In the genomic region with DNA sequence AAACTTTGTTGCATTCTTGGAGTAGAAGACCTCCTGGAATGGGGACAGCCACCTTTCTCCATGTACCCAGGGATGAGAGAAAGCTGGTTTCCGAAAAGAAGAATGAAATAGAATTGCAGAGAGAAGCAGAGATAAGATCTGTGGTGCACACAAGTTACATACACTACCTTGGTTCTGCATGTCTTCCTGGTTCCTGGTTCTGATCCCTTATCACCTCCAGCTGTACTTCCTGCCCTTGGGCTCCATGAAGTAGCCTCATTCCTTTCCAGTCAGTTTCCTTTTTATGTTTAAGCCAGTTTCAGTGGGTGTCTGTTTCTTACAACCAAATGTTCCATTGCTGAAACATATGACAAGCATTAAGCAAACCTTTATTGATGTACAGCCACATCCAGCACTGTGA, we compare ENCODE assay signal across 18 cellular contexts.
A peak's percentile ranks its signal among the peaks of the same experiment; 100 is the strongest.
DNase-seq lines count a peak whose midpoint lies in the region; ATAC-seq and TF ChIP-seq lines count a peak whose summit lies in the region.
"Had no signal": no experiment of that assay in that cellular context is flagged by ENCODE, and none has a peak within 500 bp of the region (broad histone marks: within the 10 kb centered on the region; RNA-seq: fewer than 3 reads in every experiment).

No MANE protein-coding gene starts in this region.

- no TSS peak for BruUV-seq in OCI-LY7 (replicated peaks; lab: Mats Ljungman, UMichigan)

- H3K9me3 ChIP-seq in SK-N-SH (no peaks in the 10 kb centered on the region), OCI-LY7 (ENCODE audit: low read length) (no peaks in the 10 kb centered on the region), stomach (no peaks in the 10 kb centered on the region), smooth muscle cell (replicated peaks; ENCODE audit: low read depth) (no peaks in the 10 kb centered on the region)
- H3K9me3 ChIP-seq: BE2C had no signal

- H3K27me3 ChIP-seq in SK-N-SH (ENCODE audit: insufficient read depth) = no peaks in the 10 kb centered on the region
- H3K27me3 ChIP-seq in stomach = no peaks in the 10 kb centered on the region
- H3K27me3 ChIP-seq in smooth muscle cell (ENCODE audit: low read depth) = no peaks in the 10 kb centered on the region
- H3K27me3 ChIP-seq: BE2C had no signal

- H4K20me1 ChIP-seq in SK-N-SH (ENCODE audit: insufficient read depth) (no peaks in the 10 kb centered on the region), OCI-LY7 (ENCODE audit: insufficient read depth, low read length) (no peaks in the 10 kb centered on the region), smooth muscle cell (ENCODE audit: low read depth) (peaks cover 10% of the 10 kb centered on the region)

- H3K9me2 ChIP-seq in SK-N-SH (no peaks in the 10 kb centered on the region), OCI-LY7 (ENCODE audit: insufficient read depth, low read length) (no peaks in the 10 kb centered on the region)

- TF ChIP-seq EP300 in SK-N-SH (IDR thresholded peaks at IDR 0.05; ENCODE audit: borderline replicate concordance in 1 of 2, low read depth in 1 of 2, low read length in 1 of 2) = peak in 1 of 2 experiments; percentile 71; a peak in 1 of 4 replicates
- TF ChIP-seq EP300 in stomach (IDR thresholded peaks at IDR 0.05) = no peak

- CTCF ChIA-PET in SK-N-SH (lab: Yijun Ruan, JAX) = interaction anchor here (1.1 to 1.4 kb wide), 2 partner anchors 11 to 16 kb away, joined by 3 to 4 read pairs; no protein-coding TSS in a partner anchor
- CTCF ChIA-PET in OCI-LY7 (lab: Charles Lee; ENCODE audit: unreplicated experiment) = no interaction called here

- ATAC-seq in SK-N-SH treated with all-trans-retinoic acid at 6 μM for 48 hours = no peak
- no peak for ATAC-seq in GM18498 (IDR thresholded peaks at IDR 0.05; ENCODE audit: unreplicated experiment)
- ATAC-seq: CD8-positive, alpha-beta T cell had no signal

- intact Hi-C loops in OCI-LY7 (cut with micrococcal nuclease; ENCODE audit: unreplicated experiment) = no loop called here
- intact Hi-C loops in stomach (cut with DNase I; ENCODE audit: low total_unique reads) = no loop called here

- H2AFZ ChIP-seq in SK-N-SH (ENCODE audit: low read depth) = no peak overlapping the region
- H2AFZ ChIP-seq in OCI-LY7 (ENCODE audit: low read length) = no peak overlapping the region
- no peak overlapping the region for H2AFZ ChIP-seq in smooth muscle cell (ENCODE audit: low read depth)

- H3K4me3 ChIP-seq in SK-N-SH (ENCODE audit: low read depth in 2 of 2, low read length in 1 of 2) = no peak overlapping the region
- peak overlapping the region; percentile 66 for H3K4me3 ChIP-seq in OCI-LY7 (ENCODE audit: low read depth, low read length, poor library complexity, severe bottlenecking)
- no peak overlapping the region for H3K4me3 ChIP-seq in stomach
- no peak overlapping the region for H3K4me3 ChIP-seq in smooth muscle cell

- H3K27ac ChIP-seq in SK-N-SH (ENCODE audit: low read depth in 2 of 2, low read length in 1 of 2) (peak overlapping the region in 1 of 2 experiments; percentile 76; a peak in 2 of 4 replicates), OCI-LY7 (ENCODE audit: low read depth, low read length, poor library complexity, severe bottlenecking) (peak overlapping the region; percentile 87), stomach (peak overlapping the region in 3 of 5 donors; percentile 18 to 47 (median 23)), smooth muscle cell (ENCODE audit: low read depth) (no peak overlapping the region)
- H3K27ac ChIP-seq: 22Rv1, HL-60 had no signal

- WGBS in SK-N-SH (ENCODE audit: low lambda C conversion rate) = 90% methylated on average over 1 of the region's 1 CpG
- 38 to 67% (median 59%) methylated on average over 1 of the region's 1 CpG for WGBS in stomach, 5 donors
- 79% methylated on average over 1 of the region's 1 CpG for WGBS in smooth muscle cell (ENCODE audit: low lambda C conversion rate)

- H3K4me2 ChIP-seq in SK-N-SH (no peak overlapping the region; the same call in 1 of the 2 replicates), OCI-LY7 (ENCODE audit: low read length) (peak overlapping the region; percentile 85), smooth muscle cell (no peak overlapping the region)

- DNase-seq in SK-N-SH (no peak), OCI-LY7 (ENCODE audit: low spot score) (no peak), islet precursor cell (peak; percentile 55), stomach (no peak), T-helper 9 cell (no peak), smooth muscle cell (lab: John Stamatoyannopoulos, UW; ENCODE audit: unreplicated experiment) (no peak)
- DNase-seq: BE2C; CD8-positive, alpha-beta T cell; DMS79 treated with DMSO at 0.1 percent for 48 hours; H7; NCI-H1048; NCI-H1436 treated with DMSO at 0.1 percent for 48 hours; NCI-H2029 treated with DMSO at 0.1 percent for 48 hours; NCI-H748 treated with DMSO at 0.1 percent for 48 hours had no signal

- H3K9ac ChIP-seq in SK-N-SH (no peak overlapping the region), smooth muscle cell (ENCODE audit: low read depth) (no peak overlapping the region)

- peaks cover 19 to 29% of the 10 kb centered on the region in 2 experiments for H3K4me1 ChIP-seq in SK-N-SH (ENCODE audit: control insufficient read depth in 1 of 2, insufficient read depth in 2 of 2, low read depth in 1 of 2, low read length in 1 of 2)
- H3K4me1 ChIP-seq in OCI-LY7 (ENCODE audit: insufficient read depth, low read length, poor library complexity, severe bottlenecking) = peaks cover 58% of the 10 kb centered on the region
- peaks cover 0 to 18% (median 12%) of the 10 kb centered on the region in 4 donors for H3K4me1 ChIP-seq in stomach
- no peaks in the 10 kb centered on the region for H3K4me1 ChIP-seq in smooth muscle cell (ENCODE audit: low read depth)

- TF ChIP-seq CTCF in SK-N-SH (IDR thresholded peaks at IDR 0.05) (no peak), OCI-LY7 (conservative IDR thresholded peaks at IDR 0.05; ENCODE audit: low read length) (no peak), stomach (IDR thresholded peaks at IDR 0.05) (no peak), smooth muscle cell (IDR thresholded peaks at IDR 0.05; ENCODE audit: borderline replicate concordance, insufficient read depth, poor library complexity, severe bottlenecking) (no peak)

- H3K79me2 ChIP-seq in SK-N-SH (ENCODE audit: insufficient read depth) (0 out of 2 replicates have a peak, but pooled peaks cover 8% of the 10 kb centered on the region), OCI-LY7 (ENCODE audit: insufficient read depth, low read depth, low read length) (peaks cover 8% of the 10 kb centered on the region; the same call in 1 of the 2 replicates), smooth muscle cell (ENCODE audit: low read depth) (no peaks in the 10 kb centered on the region)

- TF ChIP-seq POLR2A in stomach (IDR thresholded peaks at IDR 0.05) = no peak

- POLR2A ChIA-PET in SK-N-SH (lab: Yijun Ruan, JAX) (no interaction called here), OCI-LY7 (lab: Charles Lee) (interaction anchor here (0.6 to 3.1 kb wide), 8 partner anchors 11 to 100 kb away, joined by 3 to 12 read pairs (median 4); a partner anchor contains a TSS)

- H3K36me3 ChIP-seq in SK-N-SH (replicated peaks in 1 of 2; ENCODE audit: control insufficient read depth in 1 of 2, insufficient read depth in 2 of 2, low read length in 1 of 2) (peaks cover 7 to 28% of the 10 kb centered on the region in 2 experiments), OCI-LY7 (ENCODE audit: insufficient read depth, low read length) (no peaks in the 10 kb centered on the region; the same call in 1 of the 2 replicates), stomach (peaks cover 0 to 3% (median 0%) of the 10 kb centered on the region in 4 donors), smooth muscle cell (ENCODE audit: low read depth) (no peaks in the 10 kb centered on the region)

- TF ChIP-seq RAD21 in SK-N-SH (IDR thresholded peaks at IDR 0.05; ENCODE audit: low read length) = no peak

- H3F3A ChIP-seq in SK-N-SH (replicated peaks; ENCODE audit: insufficient read depth) (peaks cover 45% of the 10 kb centered on the region), smooth muscle cell (ENCODE audit: low read depth) (no peaks in the 10 kb centered on the region)

TF ChIP-seq in SK-N-SH, 30 proteins besides CTCF, POLR2A, EP300 and RAD21 (continues in another document):
- TF ChIP-seq GATA2 (CRISPR knock-in tag; IDR thresholded peaks at IDR 0.05) (peak; percentile 79), NRF1 (IDR thresholded peaks at IDR 0.05; ENCODE audit: low read depth, low read length) (no peak), POLR2AphosphoS5 (IDR thresholded peaks at IDR 0.05; ENCODE audit: low read depth, low read length) (no peak)
- TF ChIP-seq, protein P1, sequence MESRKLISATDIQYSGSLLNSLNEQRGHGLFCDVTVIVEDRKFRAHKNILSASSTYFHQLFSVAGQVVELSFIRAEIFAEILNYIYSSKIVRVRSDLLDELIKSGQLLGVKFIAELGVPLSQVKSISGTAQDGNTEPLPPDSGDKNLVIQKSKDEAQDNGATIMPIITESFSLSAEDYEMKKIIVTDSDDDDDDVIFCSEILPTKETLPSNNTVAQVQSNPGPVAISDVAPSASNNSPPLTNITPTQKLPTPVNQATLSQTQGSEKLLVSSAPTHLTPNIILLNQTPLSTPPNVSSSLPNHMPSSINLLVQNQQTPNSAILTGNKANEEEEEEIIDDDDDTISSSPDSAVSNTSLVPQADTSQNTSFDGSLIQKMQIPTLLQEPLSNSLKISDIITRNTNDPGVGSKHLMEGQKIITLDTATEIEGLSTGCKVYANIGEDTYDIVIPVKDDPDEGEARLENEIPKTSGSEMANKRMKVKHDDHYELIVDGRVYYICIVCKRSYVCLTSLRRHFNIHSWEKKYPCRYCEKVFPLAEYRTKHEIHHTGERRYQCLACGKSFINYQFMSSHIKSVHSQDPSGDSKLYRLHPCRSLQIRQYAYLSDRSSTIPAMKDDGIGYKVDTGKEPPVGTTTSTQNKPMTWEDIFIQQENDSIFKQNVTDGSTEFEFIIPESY (IDR thresholded peaks at IDR 0.05; ENCODE audit: borderline replicate concordance, low read depth) = no peak
